7 cellular contexts compared by ENCODE assay signal in the genomic region with DNA sequence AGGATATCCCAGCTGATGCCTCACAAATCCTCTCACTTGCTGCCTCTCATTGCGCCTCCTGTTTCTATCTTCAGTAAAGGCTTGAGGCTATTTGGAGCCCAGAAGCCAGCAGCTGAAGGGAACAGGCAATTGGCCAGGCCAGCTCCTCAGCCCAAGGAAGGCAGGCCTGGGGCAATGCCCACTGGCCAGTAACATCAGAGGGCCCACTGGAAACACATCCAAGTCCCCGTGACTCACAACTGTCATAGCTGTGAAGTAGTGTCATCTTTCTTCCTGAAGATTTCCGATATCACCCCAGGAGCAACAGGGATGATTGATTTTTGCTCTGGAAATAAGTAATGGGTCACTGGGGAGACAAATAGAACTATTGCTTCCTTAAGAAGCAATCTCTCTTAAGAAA.
A peak's percentile ranks its signal among the peaks of the same experiment; 100 is the strongest.
DNase-seq lines count a peak whose midpoint lies in the region; ATAC-seq and TF ChIP-seq lines count a peak whose summit lies in the region.
"Not testable (repeated sequence)": the region's sequence is repeated elsewhere in the genome, so short reads cannot be mapped to it uniquely, and the experiment has no call there.

No MANE protein-coding gene starts in this region.

- not testable (repeated sequence) for H3K4me2 ChIP-seq in GM23248 (ENCODE audit: unreplicated experiment)

- H4K20me1 ChIP-seq in GM23248 (ENCODE audit: insufficient read depth), result not testable (repeated sequence)

- not testable (repeated sequence) for TF ChIP-seq POLR2A in gastrocnemius medialis (IDR thresholded peaks at IDR 0.05)

- H3F3A ChIP-seq in GM23248 (ENCODE audit: insufficient read depth), result not testable (repeated sequence)

- H3K27me3 ChIP-seq in GM23248 (replicated peaks; ENCODE audit: insufficient read depth); gastrocnemius medialis: not testable (repeated sequence)

- not testable (repeated sequence) for H3K9me3 ChIP-seq in GM23248 (ENCODE audit: low read depth); gastrocnemius medialis

- ATAC-seq in gastrocnemius medialis, result peak; percentile 42 to 46

- not testable (repeated sequence) for H3K9me2 ChIP-seq in GM23248 (ENCODE audit: insufficient read depth)

- in situ Hi-C loops in GM23248 (cut with MboI); gastrocnemius medialis (cut with MboI; ENCODE audit: low sequenced_read_pairs in 4 of 4): not testable (repeated sequence)

- TF ChIP-seq CTCF in gastrocnemius medialis (IDR thresholded peaks at IDR 0.05 in 4 of 5, conservative IDR thresholded peaks at IDR 0.05 in 1 of 5), result not testable (repeated sequence)

- H3K27ac ChIP-seq in GM23248, gastrocnemius medialis: not testable (repeated sequence)

- WGBS in GM23248 (ENCODE audit: low coverage in 1 of 2, low lambda C conversion rate in 2 of 2, missing lambda C conversion rate in 2 of 2), 2 experiments, result 28 to 35% methylated on average over 3 of the region's 3 CpGs

- H3K4me1 ChIP-seq in GM23248 (ENCODE audit: insufficient read depth); gastrocnemius medialis: not testable (repeated sequence)

- not testable (repeated sequence) for H3K9ac ChIP-seq in GM23248

- not testable (repeated sequence) for H3K4me3 ChIP-seq in GM23248, gastrocnemius medialis

- intact Hi-C loops in gastrocnemius medialis (cut with DNase I; ENCODE audit: low total_unique reads), result not testable (repeated sequence)

- DNase-seq in GM23248 (peak; percentile 5), HT1080 (ENCODE audit: low read depth) (peak; percentile 11), M059J (ENCODE audit: low read depth) (peak; percentile 28), RPMI7951 (ENCODE audit: low read depth) (peak; percentile 67), T1000 (lab: John Stamatoyannopoulos, UW) (peak; percentile 65), kidney tubule cell (ENCODE audit: low spot score) (peak; percentile 56)
- DNase-seq in gastrocnemius medialis, result not testable (repeated sequence)

- not testable (repeated sequence) for H3K36me3 ChIP-seq in GM23248 (ENCODE audit: low read depth); gastrocnemius medialis

- H3K79me2 ChIP-seq in GM23248 (ENCODE audit: insufficient read depth), result not testable (repeated sequence)

- not testable (repeated sequence) for H2AFZ ChIP-seq in GM23248
